26 cellular contexts compared by ENCODE assay signal in the genomic region with DNA sequence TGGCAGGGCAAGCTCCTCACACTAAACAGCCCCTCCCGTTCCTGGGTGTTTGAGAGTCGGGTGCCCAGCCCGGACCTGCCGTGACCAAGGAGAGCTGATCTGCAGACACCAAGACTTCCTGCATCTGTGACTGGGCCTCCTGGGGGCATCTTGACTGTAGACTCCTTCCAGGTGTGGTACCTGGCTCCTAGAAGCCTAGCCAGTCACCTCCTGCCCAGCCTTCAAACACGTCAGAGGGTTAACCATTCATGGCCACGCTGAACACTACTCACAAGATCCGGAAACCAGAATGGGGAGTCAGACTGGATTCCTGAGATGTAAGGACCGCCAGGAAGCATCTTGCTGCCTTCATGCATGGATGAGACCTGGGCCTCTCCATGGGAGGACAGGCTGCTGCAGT. TPM values are rescaled to one million over a fixed set of nuclear protein-coding genes. Genes with fewer than 3 reads are reported as not detected.
DNase-seq lines count a peak whose midpoint lies in the region; TF ChIP-seq lines count a peak whose summit lies in the region.
"Had no signal": no experiment of that assay in that cellular context is flagged by ENCODE, and none has a peak within 500 bp of the region (broad histone marks: within the 10 kb centered on the region; RNA-seq: fewer than 3 reads in every experiment).

No MANE protein-coding gene starts in this region.

- no peak overlapping the region for H4K91ac ChIP-seq in H9 (ENCODE audit: insufficient read length, low read depth, low read length)

- H3K36me3 ChIP-seq in mammary epithelial cell (ENCODE audit: insufficient read depth, low read length) (no peaks in the 10 kb centered on the region), spleen (no peaks in the 10 kb centered on the region), MM.1S (replicated peaks; ENCODE audit: insufficient read depth, low read length) (no peaks in the 10 kb centered on the region)
- H3K36me3 ChIP-seq: ovary, right lobe of liver, vagina had no signal

- H3K4me1 ChIP-seq in mammary epithelial cell (ENCODE audit: insufficient read depth, low read length) (peaks cover 20% of the 10 kb centered on the region), spleen (peaks cover 0 to 58% (median 6%) of the 10 kb centered on the region in 6 donors), H9 (ENCODE audit: insufficient read depth, low read length) (no peaks in the 10 kb centered on the region), MM.1S (ENCODE audit: low read length) (no peaks in the 10 kb centered on the region)

- no peak overlapping the region for H3K4me2 ChIP-seq in mammary epithelial cell (ENCODE audit: insufficient read depth, low read depth, low read length)
- no peak overlapping the region for H3K4me2 ChIP-seq in H9 (ENCODE audit: insufficient read depth, insufficient read length, low read length)
- no peak overlapping the region for H3K4me2 ChIP-seq in MM.1S (ENCODE audit: low read depth, low read length)

- H3K23ac ChIP-seq in H9 (ENCODE audit: insufficient read length, low read depth, low read length): no peak overlapping the region

- intact Hi-C loops in mammary epithelial cell (cut with micrococcal nuclease): no loop called here
- intact Hi-C loops in spleen (cut with DNase I; ENCODE audit: low total_unique reads): no loop called here

- H2BK15ac ChIP-seq in H9 (ENCODE audit: low read depth, low read length): no peak overlapping the region

- no peak overlapping the region for H2BK20ac ChIP-seq in H9 (ENCODE audit: low read depth, low read length, poor library complexity, severe bottlenecking)

- H3K79me2 ChIP-seq in mammary epithelial cell (ENCODE audit: insufficient read depth, low read length) (no peaks in the 10 kb centered on the region), H9 (ENCODE audit: insufficient read depth, low read length) (no peaks in the 10 kb centered on the region), MM.1S (ENCODE audit: low read length) (no peaks in the 10 kb centered on the region)

- no peak overlapping the region for H2BK120ac ChIP-seq in H9 (ENCODE audit: low read depth, low read length, poor library complexity, severe bottlenecking)

- H3K4ac ChIP-seq in H9 (ENCODE audit: low read depth, low read length): no peak overlapping the region

- DNase-seq in ELF-1 (ENCODE audit: low read depth, low spot score) (peak; percentile 65), mammary epithelial cell (peak; percentile 33), kidney tubule cell (ENCODE audit: low spot score) (peak; percentile 88), spleen (peak; percentile 58), H9 (no peak), MM.1S (no peak)
- no peak for DNase-seq in stimulated activated CD4-positive, alpha-beta T cell treated with anti-CD3 and anti-CD28 coated beads, Interleukin-12 subunit alpha, Interleukin-12 subunit beta, amount 100 ng/mL, for 4 hours
- DNase-seq: activated CD4-positive, alpha-beta T cell treated with anti-CD3 and anti-CD28 coated beads for 36 hours; activated naive CD4-positive, alpha-beta T cell treated with anti-CD3 and anti-CD28 coated beads, Interleukin-2, amount 50 U/mL, for 16 hours; CD4-positive, alpha-beta T cell; central memory CD4-positive, alpha-beta T cell; DMS153; HFFc6; Karpas-422; naive B cell; NCI-H187 treated with DMSO at 0.1 percent for 48 hours; NCI-H226; NCI-H774; SHP77; stimulated activated CD4-positive, alpha-beta T cell treated with anti-CD3 and anti-CD28 coated beads, Interleukin-15, amount 100 ng/mL, for 24 hours had no signal

- no peaks in the 10 kb centered on the region for H3K27me3 ChIP-seq in mammary epithelial cell (ENCODE audit: insufficient read depth, low read length)
- no peaks in the 10 kb centered on the region for H3K27me3 ChIP-seq in spleen (replicated peaks in 1 of 7)
- H3K27me3 ChIP-seq in H9 (ENCODE audit: insufficient read depth, low read length): no peaks in the 10 kb centered on the region
- H3K27me3 ChIP-seq in MM.1S (replicated peaks; ENCODE audit: insufficient read depth, low read length): peaks cover 7% of the 10 kb centered on the region; the same call in 1 of the 2 replicates
- H3K27me3 ChIP-seq: ovary, right lobe of liver, vagina had no signal

- H3K56ac ChIP-seq in H9 (ENCODE audit: insufficient read length, low read depth, low read length): no peak overlapping the region

- no peak overlapping the region; a peak in 1 of 5 replicates for H3K4me3 Mint-ChIP-seq in H9
- H3K4me3 Mint-ChIP-seq: activated CD4-positive, alpha-beta T cell treated with anti-CD3 and anti-CD28 coated beads for 36 hours; CD4-positive, alpha-beta T cell; HFFc6; memory B cell; naive B cell had no signal

- H3K9ac ChIP-seq in mammary epithelial cell (ENCODE audit: insufficient read depth, low read length): no peak overlapping the region
- no peak overlapping the region for H3K9ac ChIP-seq in H9 (ENCODE audit: extremely low read depth, insufficient read length, low read length)
- H3K9ac ChIP-seq in MM.1S (ENCODE audit: low read length): no peak overlapping the region

- no peaks in the 10 kb centered on the region for H3F3A ChIP-seq in MM.1S (ENCODE audit: insufficient read depth, low read length)

- no peak overlapping the region for H3K27ac Mint-ChIP-seq in H9
- H3K27ac Mint-ChIP-seq: activated CD4-positive, alpha-beta T cell treated with anti-CD3 and anti-CD28 coated beads for 36 hours; CD4-positive, alpha-beta T cell; HFFc6; memory B cell; naive B cell had no signal

- H2BK12ac ChIP-seq in H9 (ENCODE audit: insufficient read length, low read depth, low read length): no peak overlapping the region

- H3K79me1 ChIP-seq in H9 (ENCODE audit: insufficient read depth, low read depth, low read length, poor library complexity, severe bottlenecking): no peaks in the 10 kb centered on the region

- no peak overlapping the region for H3T11ph ChIP-seq in H9 (ENCODE audit: low read length)

- H3K9me3 ChIP-seq in mammary epithelial cell (replicated peaks; ENCODE audit: insufficient read depth, low read length): no peaks in the 10 kb centered on the region
- no peaks in the 10 kb centered on the region for H3K9me3 ChIP-seq in spleen
- no peaks in the 10 kb centered on the region for H3K9me3 ChIP-seq in H9 (ENCODE audit: control insufficient read depth, low read depth, low read length)
- H3K9me3 ChIP-seq in MM.1S (replicated peaks; ENCODE audit: insufficient read depth, low read length): no peaks in the 10 kb centered on the region
- H3K9me3 ChIP-seq: ovary, right lobe of liver, vagina had no signal

- 66% methylated on average over 8 of the region's 8 CpGs for WGBS in mammary epithelial cell (ENCODE audit: low coverage, missing lambda C conversion rate)
- 72 to 87% (median 82%) methylated on average over 6 to 8 of the region's 8 CpGs for WGBS in spleen, 5 donors
- no CpG with 5 or more reads among the region's 8 CpGs for WGBS in H9 (ENCODE audit: extremely low coverage, insufficient read length, low lambda C conversion rate)

- H2BK5ac ChIP-seq in H9 (ENCODE audit: insufficient read length, low read length): no peak overlapping the region

- CTCF ChIA-PET in mammary epithelial cell (lab: Charles Lee; ENCODE audit: low non-redundant PET): no interaction called here

- H2AFZ ChIP-seq in mammary epithelial cell (ENCODE audit: low read depth, low read length) (no peak overlapping the region), H9 (ENCODE audit: low read length) (no peak overlapping the region), MM.1S (ENCODE audit: low read length) (no peak overlapping the region)

- peaks cover 6 to 12% of the 10 kb centered on the region in 2 experiments for H3K4me1 Mint-ChIP-seq in H9
- H3K4me1 Mint-ChIP-seq: memory B cell had no signal

- H4K20me1 ChIP-seq in mammary epithelial cell (ENCODE audit: insufficient read depth, low read length) (no peaks in the 10 kb centered on the region), H9 (ENCODE audit: control insufficient read depth, insufficient read depth, insufficient read length) (no peaks in the 10 kb centered on the region), MM.1S (ENCODE audit: insufficient read depth, low read length) (no peaks in the 10 kb centered on the region)

- no peak overlapping the region for H2AK5ac ChIP-seq in H9 (ENCODE audit: insufficient read length, low read length)

- no peak for TF ChIP-seq POLR2A in spleen (IDR thresholded peaks at IDR 0.05)

- no peak overlapping the region for H4K5ac ChIP-seq in H9 (ENCODE audit: insufficient read length, low read depth, low read length)

- H3K23me2 ChIP-seq in H9 (ENCODE audit: insufficient read length, low read depth, low read length, poor library complexity, severe bottlenecking): no peaks in the 10 kb centered on the region

- H3K14ac ChIP-seq in H9 (ENCODE audit: insufficient read depth, low read length): no peak overlapping the region

- no peaks in the 10 kb centered on the region for H3K9me3 Mint-ChIP-seq in H9
- H3K9me3 Mint-ChIP-seq: CD4-positive, alpha-beta T cell; HFFc6; memory B cell; naive B cell had no signal

- no peaks in the 10 kb centered on the region for H3K36me3 Mint-ChIP-seq in H9 (ENCODE audit: insufficient read depth in 1 of 3, low read depth in 3 of 3)
- H3K36me3 Mint-ChIP-seq: memory B cell, naive B cell had no signal

- no peak overlapping the region for H3K4me3 ChIP-seq in mammary epithelial cell (replicated peaks in 1 of 3; ENCODE audit: insufficient read depth in 1 of 3, low read depth in 2 of 3, low read length in 3 of 3)
- no peak overlapping the region for H3K4me3 ChIP-seq in spleen
- H3K4me3 ChIP-seq in MM.1S (ENCODE audit: low read length): no peak overlapping the region
- H3K4me3 ChIP-seq: ovary, right lobe of liver, vagina had no signal

- H3K27ac ChIP-seq in mammary epithelial cell (ENCODE audit: insufficient read depth, low read depth, low read length) (no peak overlapping the region), spleen (no peak overlapping the region), H9 (ENCODE audit: insufficient read length, low read depth, low read length) (no peak overlapping the region), MM.1S (ENCODE audit: low read length) (no peak overlapping the region)
- H3K27ac ChIP-seq: ovary, right lobe of liver, vagina had no signal

- TF ChIP-seq CTCF in mammary epithelial cell (conservative IDR thresholded peaks at IDR 0.05 in 1 of 2, IDR thresholded peaks at IDR 0.05 in 1 of 2; ENCODE audit: extremely low read depth in 1 of 2, insufficient read depth in 1 of 2, low read depth in 1 of 2, low read length in 2 of 2) (no peak), spleen (IDR thresholded peaks at IDR 0.05 in 8 of 11, conservative IDR thresholded peaks at IDR 0.05 in 3 of 11) (no peak), H9 (conservative IDR thresholded peaks at IDR 0.05) (no peak), MM.1S (IDR thresholded peaks at IDR 0.05; ENCODE audit: low read length) (no peak)

- no TSS peak for BruUV-seq in mammary epithelial cell (replicated peaks; lab: Mats Ljungman, UMichigan)

- 0 out of 2 replicates have a peak, but pooled peaks cover 4% of the 10 kb centered on the region for H3K27me3 Mint-ChIP-seq in H9 (ENCODE audit: low read depth)
- H3K27me3 Mint-ChIP-seq: activated CD4-positive, alpha-beta T cell treated with anti-CD3 and anti-CD28 coated beads for 36 hours; CD4-positive, alpha-beta T cell had no signal

- H4K8ac ChIP-seq in H9 (replicated peaks; ENCODE audit: insufficient read length, low read depth, low read length): no peak overlapping the region

- in situ Hi-C loops in mammary epithelial cell (cut with MboI; ENCODE audit: low sequenced_read_pairs in 2 of 2): no loop called here

- H3K9me2 ChIP-seq in MM.1S (replicated peaks; ENCODE audit: insufficient read depth, low read length): no peaks in the 10 kb centered on the region

- dilution Hi-C loops in mammary epithelial cell (cut with HindIII; ENCODE audit: low sequenced_read_pairs): loop anchor here (5.0 kb wide), 3 partner anchors 42 to 107 kb away; no protein-coding TSS in a partner anchor

- H3K18ac ChIP-seq in H9 (ENCODE audit: insufficient read length, low read depth, low read length): no peak overlapping the region

RNA-seq across cellular contexts. Expression of a gene that starts 3.7 kb away (rescaled TPM):
- total RNA-seq in mammary epithelial cell (10 to 100 TPM in 1 of 2 donors, 1 to 10 TPM in 1; 6.5 to 20.0 TPM), spleen (100 to 1,000 TPM in 1 of 7 donors, 10 to 100 TPM in 5, 1 to 10 TPM in 1; 7.7 to 218 (median 20.3) TPM), H9 (2021) (not detected in 2 replicates)
- polyA plus RNA-seq in mammary epithelial cell (2.1 TPM), spleen (10 to 100 TPM; 10.7 to 17.5 (median 13.3) TPM)
- polyA minus RNA-seq in mammary epithelial cell: 9.1 TPM
- total RNA-seq: activated CD4-positive, alpha-beta T cell treated with anti-CD3 and anti-CD28 coated beads for 36 hours; CD4-positive, alpha-beta T cell; frontal cortex; HFFc6; OCI-LY7 had no signal

RNA-seq across cellular contexts. Expression of a gene that starts 14.5 kb away (rescaled TPM):
- total RNA-seq in mammary epithelial cell: 10 to 100 TPM; 56.9 to 63.3 TPM
- 58.9 TPM for polyA plus RNA-seq in mammary epithelial cell
- polyA minus RNA-seq in mammary epithelial cell: 11.0 TPM
- total RNA-seq in spleen: 100 to 1,000 TPM in 3 of 7 donors, 10 to 100 TPM in 4; 43.5 to 220 (median 59.2) TPM
- 100 to 1,000 TPM; 152 to 201 (median 178) TPM for polyA plus RNA-seq in spleen
- total RNA-seq in H9 (2021): 72.5 and 74.9 TPM in 2 replicates

RNA-seq across cellular contexts. Expression of a gene that starts 18.0 kb away (rescaled TPM):
- 10 to 100 TPM; 39.7 to 70.1 TPM for total RNA-seq in mammary epithelial cell
- polyA plus RNA-seq in mammary epithelial cell: 78.2 TPM
- polyA minus RNA-seq in mammary epithelial cell: 30.4 TPM
- total RNA-seq in spleen: 10 to 100 TPM; 45.2 to 66.6 (median 58.5) TPM
- 10 to 100 TPM; 45.8 to 71.2 (median 54.0) TPM for polyA plus RNA-seq in spleen
- 60.4 and 63.9 TPM in 2 replicates for total RNA-seq in H9 (2021)

RNA-seq across cellular contexts. Expression of a gene that starts 45.8 kb away (rescaled TPM):
- total RNA-seq in mammary epithelial cell: 100 to 1,000 TPM in 1 of 2 donors, 10 to 100 TPM in 1; 36.0 to 109 TPM
- polyA plus RNA-seq in mammary epithelial cell: 25.5 TPM
- 130 TPM for polyA minus RNA-seq in mammary epithelial cell
- total RNA-seq in spleen: 10 to 100 TPM; 61.9 to 98.2 (median 89.2) TPM
- 10 to 100 TPM; 24.7 to 50.0 (median 34.5) TPM for polyA plus RNA-seq in spleen
- total RNA-seq in H9 (2021): 101 and 104 TPM in 2 replicates

RNA-seq across cellular contexts. Expression of a gene that starts 57.6 kb away (rescaled TPM):
- 1 to 10 TPM in 1 of 2 donors, under 1 TPM in 1; 0.67 to 3.2 TPM for total RNA-seq in mammary epithelial cell
- polyA plus RNA-seq in mammary epithelial cell: 0.50 TPM
- polyA minus RNA-seq in mammary epithelial cell: not detected
- total RNA-seq in spleen: 1 to 10 TPM in 6 of 7 donors, under 1 TPM in 1; 0.42 to 3.6 (median 2.1) TPM
- 1 to 10 TPM; 1.2 to 1.3 (median 1.3) TPM for polyA plus RNA-seq in spleen
- 54.3 and 58.0 TPM in 2 replicates for total RNA-seq in H9 (2021)

Comparison
In these comparisons a context has a peak if more than half of its experiments do, and no peak if none do; other contexts are left out.
1. DNase-seq: peak in ELF-1 (single experiment), mammary epithelial cell (single experiment), kidney tubule cell (single experiment) and spleen (single experiment); none in stimulated activated CD4-positive, alpha-beta T cell treated with anti-CD3 and anti-CD28 coated beads, Interleukin-12 subunit alpha, Interleukin-12 subunit beta, amount 100 ng/mL, for 4 hours (single experiment), H9 (single experiment) and MM.1S (single experiment).